In genomic region chr10:22690614-22691431, GRCh38 we compare ENCODE assay signal across 11 cellular contexts. TPM values are rescaled to one million over a fixed set of nuclear protein-coding genes. Genes with fewer than 3 reads are reported as not detected.
DNase-seq lines count a peak whose midpoint lies in the region; ATAC-seq and TF ChIP-seq lines count a peak whose summit lies in the region.
"Had no signal": no experiment of that assay in that cellular context is flagged by ENCODE, and none has a peak within 500 bp of the region (broad histone marks: within the 10 kb centered on the region; RNA-seq: fewer than 3 reads in every experiment).

No MANE protein-coding gene starts in this region.

- H3K4me3 ChIP-seq in NB4 (ENCODE audit: low read depth, low read length) (no peak overlapping the region), choroid plexus epithelial cell (ENCODE audit: low read depth, low read length) (no peak overlapping the region)
- H3K4me3 ChIP-seq: adrenal gland; BLaER1 treated with 17β-estradiol and CSF1 and Interleukin-3, amounts not matched to agents 10 nM and 100 nM; SJSA1 had no signal

- no peaks in the 10 kb centered on the region for H3K27me3 Mint-ChIP-seq in activated T-cell treated with anti-CD3 and anti-CD28 coated beads, Interleukin-2, amount 50 U/mL, for 24 hours

- no peak for TF ChIP-seq CTCF in NB4 (IDR thresholded peaks at IDR 0.05; ENCODE audit: low read depth, low read length)
- no peak for TF ChIP-seq CTCF in choroid plexus epithelial cell (conservative IDR thresholded peaks at IDR 0.05; ENCODE audit: low read depth, low read length)

- H3K9me3 Mint-ChIP-seq in activated T-cell treated with anti-CD3 and anti-CD28 coated beads, Interleukin-2, amount 50 U/mL, for 24 hours = peaks cover 8% of the 10 kb centered on the region

- peaks cover 95% of the 10 kb centered on the region for H3K4me1 Mint-ChIP-seq in activated T-cell treated with anti-CD3 and anti-CD28 coated beads, Interleukin-2, amount 50 U/mL, for 24 hours (ENCODE audit: low read depth)

- H3K4me3 Mint-ChIP-seq in activated T-cell treated with anti-CD3 and anti-CD28 coated beads, Interleukin-2, amount 50 U/mL, for 24 hours = no peak overlapping the region

- DNase-seq in activated T-cell treated with anti-CD3 and anti-CD28 coated beads, Interleukin-2, amount 50 U/mL, for 24 hours = no peak
- no peak for DNase-seq in activated T-cell treated with anti-CD3 and anti-CD28 coated beads for 4 hours
- peak; percentile 64 for DNase-seq in NB4 (ENCODE audit: low read depth)
- peak; percentile 63 for DNase-seq in choroid plexus epithelial cell (ENCODE audit: low read depth)
- peak; percentile 64 for DNase-seq in renal cortical epithelial cell (ENCODE audit: low read depth)
- no peak for DNase-seq in iPS-NIHi11 (ENCODE audit: low spot score)
- DNase-seq in SW 1271 (lab: John Stamatoyannopoulos, UW) = no peak
- DNase-seq: adrenal gland had no signal

- peak overlapping the region; percentile 97 for H3K27ac Mint-ChIP-seq in activated T-cell treated with anti-CD3 and anti-CD28 coated beads, Interleukin-2, amount 50 U/mL, for 24 hours

- ATAC-seq in HG02973 (IDR thresholded peaks at IDR 0.05; ENCODE audit: unreplicated experiment) = no peak

- H3K36me3 Mint-ChIP-seq in activated T-cell treated with anti-CD3 and anti-CD28 coated beads, Interleukin-2, amount 50 U/mL, for 24 hours (ENCODE audit: low read depth) = peaks cover 35% of the 10 kb centered on the region

- TF ChIP-seq POLR2A in NB4 (IDR thresholded peaks at IDR 0.05; ENCODE audit: extremely low read depth, insufficient read length) = no peak

RNA-seq across cellular contexts. Expression of gene PIP4K2A, which starts 23.6 kb away (rescaled TPM):
- 24.1 and 42.5 TPM in 2 replicates for total RNA-seq in renal cortical epithelial cell

Comparison
In these comparisons a context has a peak if more than half of its experiments do, and no peak if none do; other contexts are left out.
1. DNase-seq: peak in NB4 (single experiment), choroid plexus epithelial cell (single experiment) and renal cortical epithelial cell (single experiment); none in activated T-cell treated with anti-CD3 and anti-CD28 coated beads, Interleukin-2, amount 50 U/mL, for 24 hours (single experiment), activated T-cell treated with anti-CD3 and anti-CD28 coated beads for 4 hours (single experiment), iPS-NIHi11 (single experiment) and SW 1271 (0 of 2).